1 cellular context compared by ENCODE assay signal in the genomic region with DNA sequence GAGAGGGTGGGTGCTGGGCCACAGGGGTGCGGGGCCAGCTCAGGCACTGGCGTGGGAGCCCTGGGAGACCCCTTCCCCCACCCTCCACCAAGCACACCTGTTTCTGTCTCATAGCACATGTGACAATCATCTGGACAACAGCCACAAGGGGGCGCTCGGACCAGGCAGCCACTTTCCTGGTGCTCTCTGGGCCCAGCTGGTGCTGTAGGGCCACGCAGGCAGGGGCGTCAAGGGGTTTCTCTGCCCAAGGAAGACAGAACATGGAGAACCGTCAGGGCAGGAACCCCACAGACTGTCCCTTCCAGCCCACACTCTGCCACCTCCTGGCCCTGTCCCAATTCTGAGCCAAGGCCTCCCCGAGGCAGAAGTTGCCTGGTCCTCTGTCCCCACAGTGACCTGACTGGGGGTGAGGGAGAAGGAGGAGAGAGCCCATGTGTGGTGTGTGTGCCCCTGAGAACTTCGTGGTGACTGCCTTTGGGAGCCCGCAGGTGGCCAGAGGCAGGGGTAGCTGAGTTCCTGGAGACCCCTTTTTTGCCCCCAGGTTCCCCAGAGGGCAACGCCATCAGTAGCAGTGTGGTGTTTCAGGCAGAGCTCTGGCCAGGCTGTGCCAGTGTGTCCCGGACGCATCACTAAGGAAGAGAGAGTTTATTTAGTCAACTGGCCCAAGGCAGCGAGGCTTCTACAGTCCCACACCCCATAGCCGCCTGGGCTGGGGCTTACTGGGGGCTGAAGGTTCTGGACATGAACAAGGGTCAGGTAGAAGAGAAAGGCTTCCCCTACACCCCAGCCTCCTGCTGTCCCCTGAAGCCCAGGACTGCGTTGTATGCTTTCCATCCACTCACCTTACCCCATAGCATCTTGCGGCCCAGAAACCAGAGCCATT.
TF ChIP-seq lines count a peak whose summit lies in the region.

No MANE protein-coding gene starts in this region.

TF ChIP-seq in K562, 482 proteins besides CTCF, POLR2A, EP300 and RAD21 (continued from another document and continues in another):
- TF ChIP-seq, protein P1, sequence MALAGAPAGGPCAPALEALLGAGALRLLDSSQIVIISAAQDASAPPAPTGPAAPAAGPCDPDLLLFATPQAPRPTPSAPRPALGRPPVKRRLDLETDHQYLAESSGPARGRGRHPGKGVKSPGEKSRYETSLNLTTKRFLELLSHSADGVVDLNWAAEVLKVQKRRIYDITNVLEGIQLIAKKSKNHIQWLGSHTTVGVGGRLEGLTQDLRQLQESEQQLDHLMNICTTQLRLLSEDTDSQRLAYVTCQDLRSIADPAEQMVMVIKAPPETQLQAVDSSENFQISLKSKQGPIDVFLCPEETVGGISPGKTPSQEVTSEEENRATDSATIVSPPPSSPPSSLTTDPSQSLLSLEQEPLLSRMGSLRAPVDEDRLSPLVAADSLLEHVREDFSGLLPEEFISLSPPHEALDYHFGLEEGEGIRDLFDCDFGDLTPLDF (CRISPR knock-in tag; IDR thresholded peaks at IDR 0.05) = no peak
- TF ChIP-seq, protein P2, sequence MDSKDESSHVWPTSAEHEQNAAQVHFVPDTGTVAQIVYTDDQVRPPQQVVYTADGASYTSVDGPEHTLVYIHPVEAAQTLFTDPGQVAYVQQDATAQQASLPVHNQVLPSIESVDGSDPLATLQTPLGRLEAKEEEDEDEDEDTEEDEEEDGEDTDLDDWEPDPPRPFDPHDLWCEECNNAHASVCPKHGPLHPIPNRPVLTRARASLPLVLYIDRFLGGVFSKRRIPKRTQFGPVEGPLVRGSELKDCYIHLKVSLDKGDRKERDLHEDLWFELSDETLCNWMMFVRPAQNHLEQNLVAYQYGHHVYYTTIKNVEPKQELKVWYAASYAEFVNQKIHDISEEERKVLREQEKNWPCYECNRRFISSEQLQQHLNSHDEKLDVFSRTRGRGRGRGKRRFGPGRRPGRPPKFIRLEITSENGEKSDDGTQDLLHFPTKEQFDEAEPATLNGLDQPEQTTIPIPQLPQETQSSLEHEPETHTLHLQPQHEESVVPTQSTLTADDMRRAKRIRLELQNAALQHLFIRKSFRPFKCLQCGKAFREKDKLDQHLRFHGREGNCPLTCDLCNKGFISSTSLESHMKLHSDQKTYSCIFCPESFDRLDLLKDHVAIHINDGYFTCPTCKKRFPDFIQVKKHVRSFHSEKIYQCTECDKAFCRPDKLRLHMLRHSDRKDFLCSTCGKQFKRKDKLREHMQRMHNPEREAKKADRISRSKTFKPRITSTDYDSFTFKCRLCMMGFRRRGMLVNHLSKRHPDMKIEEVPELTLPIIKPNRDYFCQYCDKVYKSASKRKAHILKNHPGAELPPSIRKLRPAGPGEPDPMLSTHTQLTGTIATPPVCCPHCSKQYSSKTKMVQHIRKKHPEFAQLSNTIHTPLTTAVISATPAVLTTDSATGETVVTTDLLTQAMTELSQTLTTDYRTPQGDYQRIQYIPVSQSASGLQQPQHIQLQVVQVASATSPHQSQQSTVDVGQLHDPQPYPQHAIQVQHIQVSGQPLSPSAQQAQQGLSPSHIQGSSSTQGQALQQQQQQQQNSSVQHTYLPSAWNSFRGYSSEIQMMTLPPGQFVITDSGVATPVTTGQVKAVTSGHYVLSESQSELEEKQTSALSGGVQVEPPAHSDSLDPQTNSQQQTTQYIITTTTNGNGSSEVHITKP (IDR thresholded peaks at IDR 0.05; ENCODE audit: partially characterized antibody) = no peak
- TF ChIP-seq, protein P3, sequence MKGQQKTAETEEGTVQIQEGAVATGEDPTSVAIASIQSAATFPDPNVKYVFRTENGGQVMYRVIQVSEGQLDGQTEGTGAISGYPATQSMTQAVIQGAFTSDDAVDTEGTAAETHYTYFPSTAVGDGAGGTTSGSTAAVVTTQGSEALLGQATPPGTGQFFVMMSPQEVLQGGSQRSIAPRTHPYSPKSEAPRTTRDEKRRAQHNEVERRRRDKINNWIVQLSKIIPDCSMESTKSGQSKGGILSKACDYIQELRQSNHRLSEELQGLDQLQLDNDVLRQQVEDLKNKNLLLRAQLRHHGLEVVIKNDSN (CRISPR knock-in tag; IDR thresholded peaks at IDR 0.05) = peak; percentile 57; the same call in 1 of the 2 replicates
- TF ChIP-seq RUNX1 (IDR thresholded peaks at IDR 0.05; ENCODE audit: low read depth) (no peak), RBM22 (IDR thresholded peaks at IDR 0.05; ENCODE audit: low read depth, low read length, poor library complexity, severe bottlenecking) (no peak), ZNF282 (CRISPR knock-in tag; IDR thresholded peaks at IDR 0.05) (no peak), FOSL1 (tag; conservative IDR thresholded peaks at IDR 0.05) (no peak), KLF16 (IDR thresholded peaks at IDR 0.05) (peak; percentile 56; the same call in 1 of the 2 replicates), ELF2 (CRISPR knock-in tag; IDR thresholded peaks at IDR 0.05) (no peak), SMC3 (conservative IDR thresholded peaks at IDR 0.05; ENCODE audit: insufficient read depth, low read depth, low read length) (peak; percentile 68), SP1 (CRISPR knock-in tag; IDR thresholded peaks at IDR 0.05) (no peak), POLR3G (IDR thresholded peaks at IDR 0.05; ENCODE audit: extremely low read depth, insufficient read length, insufficient replicate concordance) (no peak), ZFP1 (CRISPR knock-in tag; IDR thresholded peaks at IDR 0.05) (no peak), MAZ (CRISPR knock-in tag; conservative IDR thresholded peaks at IDR 0.05 in 1 of 2, IDR thresholded peaks at IDR 0.05 in 1 of 2) (0 out of 4 replicates have a peak, but pooled peaks of 1 of the 2 experiments have one; percentile 34), RBFOX2 (IDR thresholded peaks at IDR 0.05; ENCODE audit: low read depth, low read length) (no peak), RBM17 (IDR thresholded peaks at IDR 0.05; ENCODE audit: borderline replicate concordance, low read depth, low read length) (no peak), IFI16 (CRISPR knock-in tag; IDR thresholded peaks at IDR 0.05) (no peak), XRCC5 (IDR thresholded peaks at IDR 0.05; ENCODE audit: low read depth, low read length) (peak; percentile 69; the same call in 1 of the 2 replicates), MAFG (tag; conservative IDR thresholded peaks at IDR 0.05) (no peak), PCBP2 (IDR thresholded peaks at IDR 0.05; ENCODE audit: low read depth, low read length, poor library complexity, severe bottlenecking) (no peak), POLR3A (IDR thresholded peaks at IDR 0.05; ENCODE audit: borderline replicate concordance, extremely low read depth, insufficient read depth, insufficient read length) (no peak), ZNF830 (CRISPR knock-in tag; IDR thresholded peaks at IDR 0.05) (no peak), MCM5 (IDR thresholded peaks at IDR 0.05; ENCODE audit: low read depth) (no peak), TCF7L2 (IDR thresholded peaks at IDR 0.05; ENCODE audit: low read depth, low read length) (no peak), TCF3 (CRISPR knock-in tag; IDR thresholded peaks at IDR 0.05) (0 out of 2 replicates have a peak, but pooled peaks have one; percentile 26), TBL1XR1 (IDR thresholded peaks at IDR 0.05; ENCODE audit: low read length in 2 of 2) (no peak)
- TF ChIP-seq, protein P4, sequence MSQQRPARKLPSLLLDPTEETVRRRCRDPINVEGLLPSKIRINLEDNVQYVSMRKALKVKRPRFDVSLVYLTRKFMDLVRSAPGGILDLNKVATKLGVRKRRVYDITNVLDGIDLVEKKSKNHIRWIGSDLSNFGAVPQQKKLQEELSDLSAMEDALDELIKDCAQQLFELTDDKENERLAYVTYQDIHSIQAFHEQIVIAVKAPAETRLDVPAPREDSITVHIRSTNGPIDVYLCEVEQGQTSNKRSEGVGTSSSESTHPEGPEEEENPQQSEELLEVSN (IDR thresholded peaks at IDR 0.05; ENCODE audit: borderline replicate concordance in 1 of 2, extremely low read depth in 1 of 2, insufficient read depth in 1 of 2, insufficient read length in 1 of 2, low read depth in 1 of 2, low read length in 1 of 2, poor library complexity in 1 of 2, severe bottlenecking in 1 of 2) = peak in 1 of 2 experiments; percentile 27
- TF ChIP-seq, protein P5, sequence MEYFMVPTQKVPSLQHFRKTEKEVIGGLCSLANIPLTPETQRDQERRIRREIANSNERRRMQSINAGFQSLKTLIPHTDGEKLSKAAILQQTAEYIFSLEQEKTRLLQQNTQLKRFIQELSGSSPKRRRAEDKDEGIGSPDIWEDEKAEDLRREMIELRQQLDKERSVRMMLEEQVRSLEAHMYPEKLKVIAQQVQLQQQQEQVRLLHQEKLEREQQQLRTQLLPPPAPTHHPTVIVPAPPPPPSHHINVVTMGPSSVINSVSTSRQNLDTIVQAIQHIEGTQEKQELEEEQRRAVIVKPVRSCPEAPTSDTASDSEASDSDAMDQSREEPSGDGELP (CRISPR knock-in tag; IDR thresholded peaks at IDR 0.05; ENCODE audit: borderline replicate concordance) = peak; percentile 96
- TF ChIP-seq, protein P6, sequence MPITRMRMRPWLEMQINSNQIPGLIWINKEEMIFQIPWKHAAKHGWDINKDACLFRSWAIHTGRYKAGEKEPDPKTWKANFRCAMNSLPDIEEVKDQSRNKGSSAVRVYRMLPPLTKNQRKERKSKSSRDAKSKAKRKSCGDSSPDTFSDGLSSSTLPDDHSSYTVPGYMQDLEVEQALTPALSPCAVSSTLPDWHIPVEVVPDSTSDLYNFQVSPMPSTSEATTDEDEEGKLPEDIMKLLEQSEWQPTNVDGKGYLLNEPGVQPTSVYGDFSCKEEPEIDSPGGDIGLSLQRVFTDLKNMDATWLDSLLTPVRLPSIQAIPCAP (CRISPR knock-in tag; IDR thresholded peaks at IDR 0.05; ENCODE audit: borderline replicate concordance) = no peak
- TF ChIP-seq, protein P7, sequence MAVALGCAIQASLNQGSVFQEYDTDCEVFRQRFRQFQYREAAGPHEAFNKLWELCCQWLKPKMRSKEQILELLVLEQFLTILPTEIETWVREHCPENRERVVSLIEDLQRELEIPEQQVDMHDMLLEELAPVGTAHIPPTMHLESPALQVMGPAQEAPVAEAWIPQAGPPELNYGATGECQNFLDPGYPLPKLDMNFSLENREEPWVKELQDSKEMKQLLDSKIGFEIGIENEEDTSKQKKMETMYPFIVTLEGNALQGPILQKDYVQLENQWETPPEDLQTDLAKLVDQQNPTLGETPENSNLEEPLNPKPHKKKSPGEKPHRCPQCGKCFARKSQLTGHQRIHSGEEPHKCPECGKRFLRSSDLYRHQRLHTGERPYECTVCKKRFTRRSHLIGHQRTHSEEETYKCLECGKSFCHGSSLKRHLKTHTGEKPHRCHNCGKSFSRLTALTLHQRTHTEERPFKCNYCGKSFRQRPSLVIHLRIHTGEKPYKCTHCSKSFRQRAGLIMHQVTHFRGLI (CRISPR knock-in tag; IDR thresholded peaks at IDR 0.05) = no peak
- TF ChIP-seq, protein P8, sequence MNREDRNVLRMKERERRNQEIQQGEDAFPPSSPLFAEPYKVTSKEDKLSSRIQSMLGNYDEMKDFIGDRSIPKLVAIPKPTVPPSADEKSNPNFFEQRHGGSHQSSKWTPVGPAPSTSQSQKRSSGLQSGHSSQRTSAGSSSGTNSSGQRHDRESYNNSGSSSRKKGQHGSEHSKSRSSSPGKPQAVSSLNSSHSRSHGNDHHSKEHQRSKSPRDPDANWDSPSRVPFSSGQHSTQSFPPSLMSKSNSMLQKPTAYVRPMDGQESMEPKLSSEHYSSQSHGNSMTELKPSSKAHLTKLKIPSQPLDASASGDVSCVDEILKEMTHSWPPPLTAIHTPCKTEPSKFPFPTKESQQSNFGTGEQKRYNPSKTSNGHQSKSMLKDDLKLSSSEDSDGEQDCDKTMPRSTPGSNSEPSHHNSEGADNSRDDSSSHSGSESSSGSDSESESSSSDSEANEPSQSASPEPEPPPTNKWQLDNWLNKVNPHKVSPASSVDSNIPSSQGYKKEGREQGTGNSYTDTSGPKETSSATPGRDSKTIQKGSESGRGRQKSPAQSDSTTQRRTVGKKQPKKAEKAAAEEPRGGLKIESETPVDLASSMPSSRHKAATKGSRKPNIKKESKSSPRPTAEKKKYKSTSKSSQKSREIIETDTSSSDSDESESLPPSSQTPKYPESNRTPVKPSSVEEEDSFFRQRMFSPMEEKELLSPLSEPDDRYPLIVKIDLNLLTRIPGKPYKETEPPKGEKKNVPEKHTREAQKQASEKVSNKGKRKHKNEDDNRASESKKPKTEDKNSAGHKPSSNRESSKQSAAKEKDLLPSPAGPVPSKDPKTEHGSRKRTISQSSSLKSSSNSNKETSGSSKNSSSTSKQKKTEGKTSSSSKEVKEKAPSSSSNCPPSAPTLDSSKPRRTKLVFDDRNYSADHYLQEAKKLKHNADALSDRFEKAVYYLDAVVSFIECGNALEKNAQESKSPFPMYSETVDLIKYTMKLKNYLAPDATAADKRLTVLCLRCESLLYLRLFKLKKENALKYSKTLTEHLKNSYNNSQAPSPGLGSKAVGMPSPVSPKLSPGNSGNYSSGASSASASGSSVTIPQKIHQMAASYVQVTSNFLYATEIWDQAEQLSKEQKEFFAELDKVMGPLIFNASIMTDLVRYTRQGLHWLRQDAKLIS (CRISPR knock-in tag; IDR thresholded peaks at IDR 0.05) = 0 out of 2 replicates have a peak, but pooled peaks have one; percentile 25
- TF ChIP-seq, protein P9, sequence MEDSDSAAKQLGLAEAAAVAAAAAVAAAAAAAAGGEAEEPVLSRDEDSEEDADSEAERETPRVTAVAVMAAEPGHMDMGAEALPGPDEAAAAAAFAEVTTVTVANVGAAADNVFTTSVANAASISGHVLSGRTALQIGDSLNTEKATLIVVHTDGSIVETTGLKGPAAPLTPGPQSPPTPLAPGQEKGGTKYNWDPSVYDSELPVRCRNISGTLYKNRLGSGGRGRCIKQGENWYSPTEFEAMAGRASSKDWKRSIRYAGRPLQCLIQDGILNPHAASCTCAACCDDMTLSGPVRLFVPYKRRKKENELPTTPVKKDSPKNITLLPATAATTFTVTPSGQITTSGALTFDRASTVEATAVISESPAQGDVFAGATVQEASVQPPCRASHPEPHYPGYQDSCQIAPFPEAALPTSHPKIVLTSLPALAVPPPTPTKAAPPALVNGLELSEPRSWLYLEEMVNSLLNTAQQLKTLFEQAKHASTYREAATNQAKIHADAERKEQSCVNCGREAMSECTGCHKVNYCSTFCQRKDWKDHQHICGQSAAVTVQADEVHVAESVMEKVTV (CRISPR knock-in tag; IDR thresholded peaks at IDR 0.05) = no peak
- TF ChIP-seq, protein P10, sequence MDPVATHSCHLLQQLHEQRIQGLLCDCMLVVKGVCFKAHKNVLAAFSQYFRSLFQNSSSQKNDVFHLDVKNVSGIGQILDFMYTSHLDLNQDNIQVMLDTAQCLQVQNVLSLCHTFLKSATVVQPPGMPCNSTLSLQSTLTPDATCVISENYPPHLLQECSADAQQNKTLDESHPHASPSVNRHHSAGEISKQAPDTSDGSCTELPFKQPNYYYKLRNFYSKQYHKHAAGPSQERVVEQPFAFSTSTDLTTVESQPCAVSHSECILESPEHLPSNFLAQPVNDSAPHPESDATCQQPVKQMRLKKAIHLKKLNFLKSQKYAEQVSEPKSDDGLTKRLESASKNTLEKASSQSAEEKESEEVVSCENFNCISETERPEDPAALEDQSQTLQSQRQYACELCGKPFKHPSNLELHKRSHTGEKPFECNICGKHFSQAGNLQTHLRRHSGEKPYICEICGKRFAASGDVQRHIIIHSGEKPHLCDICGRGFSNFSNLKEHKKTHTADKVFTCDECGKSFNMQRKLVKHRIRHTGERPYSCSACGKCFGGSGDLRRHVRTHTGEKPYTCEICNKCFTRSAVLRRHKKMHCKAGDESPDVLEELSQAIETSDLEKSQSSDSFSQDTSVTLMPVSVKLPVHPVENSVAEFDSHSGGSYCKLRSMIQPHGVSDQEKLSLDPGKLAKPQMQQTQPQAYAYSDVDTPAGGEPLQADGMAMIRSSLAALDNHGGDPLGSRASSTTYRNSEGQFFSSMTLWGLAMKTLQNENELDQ (CRISPR knock-in tag; IDR thresholded peaks at IDR 0.05; ENCODE audit: borderline replicate concordance) = no peak
